In genomic region chr13:36919833-36920611, GRCh38 we compare ENCODE assay signal across 8 cellular contexts. TPM values are rescaled to one million over a fixed set of nuclear protein-coding genes. Genes with fewer than 3 reads are reported as not detected.
DNase-seq lines count a peak whose midpoint lies in the region; ATAC-seq and TF ChIP-seq lines count a peak whose summit lies in the region.

Gene SMAD9 (minus strand): TSS chr13:36920238. CDS start chr13:36879689, 40,549 bp downstream.

- H3K27me3 ChIP-seq in dorsolateral prefrontal cortex = no peaks in the 10 kb centered on the region
- peaks cover 0 to 7% (median 3%) of the 10 kb centered on the region in 4 donors for H3K27me3 ChIP-seq in liver (ENCODE audit: control insufficient read depth in 4 of 4, insufficient read depth in 4 of 4, low read length in 3 of 4)

- intact Hi-C loops in dorsolateral prefrontal cortex (cut with DNase I) = loop anchor here in 1 of 2 donors (5.0 kb wide), 2 partner anchors 48 to 77 kb away; partner anchors contain the start of gene ALG5

- peaks cover 76% of the 10 kb centered on the region for H3K27me3 Mint-ChIP-seq in stimulated activated naive CD8-positive, alpha-beta T cell treated with anti-CD3 and anti-CD28 coated beads, Interleukin-15, amount 100 ng/mL, for 72 hours

- H3K36me3 ChIP-seq in SK-N-MC (ENCODE audit: insufficient read depth, low read length) (no peaks in the 10 kb centered on the region), liver (ENCODE audit: control insufficient read depth in 4 of 4, insufficient read depth in 3 of 4, low read depth in 1 of 4, low read length in 3 of 4) (no peaks in the 10 kb centered on the region)

- no peaks in the 10 kb centered on the region for H3K4me1 Mint-ChIP-seq in stimulated activated naive CD8-positive, alpha-beta T cell treated with anti-CD3 and anti-CD28 coated beads, Interleukin-15, amount 100 ng/mL, for 72 hours

- H3K27ac ChIP-seq in SK-N-MC (peak within 1 kb of the TSS; percentile 96), dorsolateral prefrontal cortex (peak within 1 kb of the TSS in 53 of 59 donors; percentile 20 to 87 (median 69)), liver (ENCODE audit: low read depth in 1 of 2, low read length in 2 of 2) (peak within 1 kb of the TSS; percentile 32 to 50)

- WGBS in liver = 3% methylated on average over 102 of the region's 102 CpGs

- H3K9ac ChIP-seq in SK-N-MC (ENCODE audit: insufficient read length) (peak within 1 kb of the TSS; percentile 79), liver (ENCODE audit: low read depth in 1 of 2, low read length in 2 of 2) (no peak within 1 kb of the TSS)

- DNase-seq in COLO829 (ENCODE audit: low spot score) (peak; percentile 51), HuH-7.5 (ENCODE audit: low spot score) (peak; percentile 40), SK-N-MC (ENCODE audit: low read depth, low spot score) (no peak), dorsolateral prefrontal cortex (peak; percentile 10 to 84 (median 62))
- DNase-seq in stimulated activated naive CD8-positive, alpha-beta T cell treated with anti-CD3 and anti-CD28 coated beads, Interleukin-15, amount 100 ng/mL, for 72 hours = peak; percentile 13 to 18
- DNase-seq in effector CD8-positive, alpha-beta T cell (lab: John Stamatoyannopoulos, UW) = no peak

- H3K9me3 ChIP-seq in SK-N-MC (ENCODE audit: low read depth, low read length) = no peaks in the 10 kb centered on the region
- no peaks in the 10 kb centered on the region for H3K9me3 ChIP-seq in liver (ENCODE audit: control insufficient read depth in 4 of 4, low read length in 3 of 4)

- peak; percentile 76 for ATAC-seq in GM19397 (IDR thresholded peaks at IDR 0.05; ENCODE audit: unreplicated experiment)
- ATAC-seq in stimulated activated naive CD8-positive, alpha-beta T cell treated with anti-CD3 and anti-CD28 coated beads, Interleukin-15, amount 100 ng/mL, for 72 hours = peak; percentile 80

- H3K9me3 Mint-ChIP-seq in stimulated activated naive CD8-positive, alpha-beta T cell treated with anti-CD3 and anti-CD28 coated beads, Interleukin-15, amount 100 ng/mL, for 72 hours = no peaks in the 10 kb centered on the region

- peaks cover 4 to 9% (median 6%) of the 10 kb centered on the region in 4 donors for H3K4me1 ChIP-seq in liver (ENCODE audit: control insufficient read depth in 4 of 4, insufficient read depth in 4 of 4, low read length in 3 of 4)

- peak within 1 kb of the TSS; percentile 58 to 69 for H3K4me3 Mint-ChIP-seq in stimulated activated naive CD8-positive, alpha-beta T cell treated with anti-CD3 and anti-CD28 coated beads, Interleukin-15, amount 100 ng/mL, for 72 hours

- H3K4me3 ChIP-seq in SK-N-MC (peak within 1 kb of the TSS; percentile 91), dorsolateral prefrontal cortex (peak within 1 kb of the TSS; percentile 36 to 82 (median 66)), liver (ENCODE audit: low read depth in 1 of 3, low read length in 3 of 3) (peak within 1 kb of the TSS; percentile 53 to 74 (median 63))

- no peak for TF ChIP-seq CTCF in dorsolateral prefrontal cortex (IDR thresholded peaks at IDR 0.05 in 54 of 56, conservative IDR thresholded peaks at IDR 0.05 in 2 of 56; ENCODE audit: low read depth in 1 of 56, partially characterized antibody in 56 of 56)
- no peak for TF ChIP-seq CTCF in liver (IDR thresholded peaks at IDR 0.05; ENCODE audit: low read depth, low read length, missing input control)

- H3K27ac Mint-ChIP-seq in stimulated activated naive CD8-positive, alpha-beta T cell treated with anti-CD3 and anti-CD28 coated beads, Interleukin-15, amount 100 ng/mL, for 72 hours = no peak within 1 kb of the TSS

- TF ChIP-seq RAD21 in liver (IDR thresholded peaks at IDR 0.05) = no peak

TF ChIP-seq in liver, 16 proteins besides CTCF, POLR2A, EP300 and RAD21:
- TF ChIP-seq YY1 (IDR thresholded peaks at IDR 0.05) = no peak
- TF ChIP-seq, protein P1, sequence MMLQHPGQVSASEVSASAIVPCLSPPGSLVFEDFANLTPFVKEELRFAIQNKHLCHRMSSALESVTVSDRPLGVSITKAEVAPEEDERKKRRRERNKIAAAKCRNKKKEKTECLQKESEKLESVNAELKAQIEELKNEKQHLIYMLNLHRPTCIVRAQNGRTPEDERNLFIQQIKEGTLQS (IDR thresholded peaks at IDR 0.05) = no peak
- TF ChIP-seq FOXA1 (IDR thresholded peaks at IDR 0.05) = no peak
- TF ChIP-seq, protein P2, sequence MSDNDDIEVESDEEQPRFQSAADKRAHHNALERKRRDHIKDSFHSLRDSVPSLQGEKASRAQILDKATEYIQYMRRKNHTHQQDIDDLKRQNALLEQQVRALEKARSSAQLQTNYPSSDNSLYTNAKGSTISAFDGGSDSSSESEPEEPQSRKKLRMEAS (IDR thresholded peaks at IDR 0.05) = no peak
- no peak for TF ChIP-seq NR2F2 (IDR thresholded peaks at IDR 0.05)
- no peak for TF ChIP-seq HNF4G (IDR thresholded peaks at IDR 0.05)

RNA-seq across cellular contexts. Expression of gene SMAD9, which starts in this region (rescaled TPM):
- 10 to 100 TPM in 113 of 120 experiments, 1 to 10 TPM in 7; 6.2 to 41.0 (median 17.2) TPM for total RNA-seq in dorsolateral prefrontal cortex
- 1 to 10 TPM; 1.2 to 1.3 TPM for total RNA-seq in liver
- under 1 TPM; 0.51 to 0.74 TPM for polyA plus RNA-seq in liver

Comparison
In these comparisons a context has a peak if more than half of its experiments do, and no peak if none do; other contexts are left out.
1. DNase-seq: peak in COLO829 (single experiment), HuH-7.5 (single experiment), dorsolateral prefrontal cortex (10 of 10) and stimulated activated naive CD8-positive, alpha-beta T cell treated with anti-CD3 and anti-CD28 coated beads, Interleukin-15, amount 100 ng/mL, for 72 hours (2 of 2); none in SK-N-MC (single experiment) and effector CD8-positive, alpha-beta T cell (single experiment).
2. H3K27ac ChIP-seq: peak in every context shown above with its lines; median percentile 96 in SK-N-MC; 69 in dorsolateral prefrontal cortex; 41 in liver.
3. Peak in every context shown above with its lines, with median percentiles within 50 percentile points of each other: H3K4me3 ChIP-seq.